In the genomic region with DNA sequence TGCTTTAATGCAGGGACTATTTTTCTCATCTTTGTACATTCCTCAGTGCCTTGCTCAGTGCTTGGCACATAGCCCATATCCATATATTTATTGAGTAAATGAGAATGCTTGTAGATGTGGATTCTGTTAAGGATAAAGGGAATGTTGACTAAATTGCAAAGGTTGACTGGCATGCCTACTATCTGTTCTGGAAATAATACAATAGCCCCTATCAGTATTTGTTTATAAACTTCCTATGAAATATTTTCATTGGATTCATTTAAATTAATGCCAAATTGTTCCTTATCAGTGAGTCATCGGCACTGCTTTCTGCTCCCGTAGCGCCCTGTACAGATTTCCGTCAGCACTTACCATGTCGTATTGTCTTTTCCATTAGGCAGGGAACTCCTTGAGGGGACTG, we compare ENCODE assay signal across 27 cellular contexts. TPM values are rescaled to one million over a fixed set of nuclear protein-coding genes. Genes with fewer than 3 reads are reported as not detected.
A peak's percentile ranks its signal among the peaks of the same experiment; 100 is the strongest.
DNase-seq lines count a peak whose midpoint lies in the region; ATAC-seq and TF ChIP-seq lines count a peak whose summit lies in the region.
"Had no signal": no experiment of that assay in that cellular context is flagged by ENCODE, and none has a peak within 500 bp of the region (broad histone marks: within the 10 kb centered on the region; RNA-seq: fewer than 3 reads in every experiment).

No MANE protein-coding gene starts in this region.

- DNase-seq in HS-27A (ENCODE audit: low read depth) (peak; percentile 61), brain microvascular endothelial cell (peak; percentile 76), fibroblast of villous mesenchyme (ENCODE audit: low read depth) (peak; percentile 63), thoracic aorta (ENCODE audit: low spot score) (no peak), NCI-H187 (lab: John Stamatoyannopoulos, UW) (no peak), SJCRH30 (no peak)
- DNase-seq: activated CD4-positive, alpha-beta T cell treated with anti-CD3 and anti-CD28 coated beads, Interleukin-2, amount 10 ng/mL, durations not matched to agents 7 days and 5 days; activated CD8-positive, alpha-beta memory T cell treated with anti-CD3 and anti-CD28 coated beads, Interleukin-2, amount 50 U/mL, for 4 hours; caudate nucleus; effector CD4-positive, alpha-beta T cell; GOT3; Karpas-422; left lung; mucosa of descending colon; NCI-H1048; NCI-H2029; NCI-H446 treated with DMSO at 0.1 percent for 48 hours; NK-92 treated with Interleukin-12 subunit alpha and Interleukin-12 subunit beta, amount 100 ng/mL, for 24 hours; Peyer's patch; stimulated activated CD4-positive, alpha-beta T cell treated with anti-CD3 and anti-CD28 coated beads, Interleukin-4, amount 100 ng/mL, for 4 hours; T-helper 2 cell had no signal

- H3K4me1 ChIP-seq in thoracic aorta (ENCODE audit: control insufficient read depth in 1 of 2, low read depth in 2 of 2): peaks cover 25 to 72% of the 10 kb centered on the region in 2 donors
- no peaks in the 10 kb centered on the region for H3K4me1 ChIP-seq in SJCRH30

- H3K27ac ChIP-seq in brain microvascular endothelial cell (peak overlapping the region; percentile 46), thoracic aorta (peak overlapping the region; percentile 58 to 85), SJCRH30 (no peak overlapping the region)
- H3K27ac ChIP-seq: left lung, VCaP had no signal

- H3K36me3 ChIP-seq in brain microvascular endothelial cell (replicated peaks) (no peaks in the 10 kb centered on the region), thoracic aorta (no peaks in the 10 kb centered on the region), SJCRH30 (peaks cover 15% of the 10 kb centered on the region)
- H3K36me3 ChIP-seq: Peyer's patch had no signal

- in situ Hi-C loops in brain microvascular endothelial cell (cut with HindIII; ENCODE audit: low pct_ligation_motif_present, low sequenced_read_pairs): no loop called here

- no peak overlapping the region for H3K4me3 ChIP-seq in brain microvascular endothelial cell (ENCODE audit: low read depth, low read length)
- no peak overlapping the region for H3K4me3 ChIP-seq in fibroblast of villous mesenchyme (ENCODE audit: low read depth, low read length)
- no peak overlapping the region for H3K4me3 ChIP-seq in thoracic aorta
- H3K4me3 ChIP-seq in SJCRH30: no peak overlapping the region
- H3K4me3 ChIP-seq: left lung, mucosa of descending colon, Peyer's patch had no signal

- H3K27me3 ChIP-seq in brain microvascular endothelial cell (replicated peaks) (no peaks in the 10 kb centered on the region), thoracic aorta (replicated peaks; ENCODE audit: insufficient read depth) (no peaks in the 10 kb centered on the region), SJCRH30 (no peaks in the 10 kb centered on the region)
- H3K27me3 ChIP-seq: left lung, Peyer's patch had no signal

- no peak for ATAC-seq in thoracic aorta (ENCODE audit: insufficient number of reproducible peaks, low FRiP score, low read depth)
- ATAC-seq in GM18502 (IDR thresholded peaks at IDR 0.05; ENCODE audit: poor library complexity, unreplicated experiment): no peak
- ATAC-seq in HG03039 (IDR thresholded peaks at IDR 0.05; ENCODE audit: unreplicated experiment): no peak
- ATAC-seq: esophagus mucosa, left lung, mucosa of descending colon had no signal

- H3K9me3 ChIP-seq in thoracic aorta (no peaks in the 10 kb centered on the region), SJCRH30 (replicated peaks) (no peaks in the 10 kb centered on the region)
- H3K9me3 ChIP-seq: left lung, mucosa of descending colon, Peyer's patch had no signal

- TF ChIP-seq CTCF in brain microvascular endothelial cell (IDR thresholded peaks at IDR 0.05; ENCODE audit: low read depth, low read length, missing control alignments) (no peak), fibroblast of villous mesenchyme (IDR thresholded peaks at IDR 0.05; ENCODE audit: insufficient read depth, low read depth, low read length) (no peak), thoracic aorta (IDR thresholded peaks at IDR 0.05) (no peak)

RNA-seq across cellular contexts. Expression of gene RNF121, which starts 8.0 kb away (rescaled TPM):
- total RNA-seq in fibroblast of villous mesenchyme (24.5 and 27.2 TPM in 2 replicates), thoracic aorta (10 to 100 TPM; 50.2 to 74.6 TPM)
- total RNA-seq in SJCRH30 (2014; rRNA removed; shearing (Covaris generic)): 29.1 and 34.6 TPM in 2 replicates

RNA-seq across cellular contexts. Expression of gene XNDC1N, which starts 8.4 kb away (rescaled TPM):
- total RNA-seq in fibroblast of villous mesenchyme: 9.1 and 9.7 TPM in 2 replicates
- total RNA-seq in thoracic aorta: 1 to 10 TPM; 6.0 to 7.7 TPM
- total RNA-seq in SJCRH30 (2014; rRNA removed; shearing (Covaris generic)): 6.5 and 10.2 TPM in 2 replicates

RNA-seq across cellular contexts. Expression of gene DEFB131B, which starts 58.6 kb away (rescaled TPM):
- total RNA-seq in fibroblast of villous mesenchyme (not detected in 2 replicates), thoracic aorta (not detected)
- total RNA-seq in SJCRH30 (2014; rRNA removed; shearing (Covaris generic)): not detected in 2 replicates
- total RNA-seq: activated CD4-positive, alpha-beta T cell treated with anti-CD3 and anti-CD28 coated beads, Interleukin-2, amount 10 ng/mL, durations not matched to agents 7 days and 5 days; esophagus mucosa; left lung; mucosa of descending colon; neural crest cell; Peyer's patch; SK-MEL-5 had no signal

Comparison
In these comparisons a context has a peak if more than half of its experiments do, and no peak if none do; other contexts are left out.
1. DNase-seq: peak in HS-27A (single experiment), brain microvascular endothelial cell (single experiment) and fibroblast of villous mesenchyme (single experiment); none in thoracic aorta (single experiment), NCI-H187 (0 of 2) and SJCRH30 (0 of 2).